Comparison of ENCODE assay signal across 23 cellular contexts in the genomic region with DNA sequence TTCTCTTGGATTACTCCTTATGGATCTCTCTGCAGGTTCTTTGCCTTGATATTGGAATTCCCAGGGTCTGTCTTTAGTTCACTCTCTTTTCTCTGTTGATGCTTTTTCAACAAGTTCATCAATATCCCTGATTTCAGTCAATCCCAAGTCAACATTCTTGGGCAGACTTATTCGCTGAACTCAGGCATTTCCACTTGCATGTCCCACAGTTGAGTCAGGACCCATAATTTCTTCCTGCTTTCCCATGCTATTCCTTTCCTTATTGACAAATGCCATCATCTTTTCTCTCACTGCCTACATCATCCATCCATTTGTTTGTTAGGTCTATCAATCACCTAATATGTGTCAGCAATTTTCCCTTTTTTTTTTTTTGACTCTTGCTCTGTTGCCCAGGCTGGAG. TPM values are rescaled to one million over a fixed set of nuclear protein-coding genes. Genes with fewer than 3 reads are reported as not detected.
DNase-seq lines count a peak whose midpoint lies in the region; ATAC-seq, FAIRE-seq and TF ChIP-seq lines count a peak whose summit lies in the region.
"Had no signal": no experiment of that assay in that cellular context is flagged by ENCODE, and none has a peak within 500 bp of the region (broad histone marks: within the 10 kb centered on the region; RNA-seq: fewer than 3 reads in every experiment).

No MANE protein-coding gene starts in this region.

- no peak overlapping the region for H3K27ac ChIP-seq in A549

- H3K4me1 ChIP-seq in A549, result peaks cover 33% of the 10 kb centered on the region
- H3K4me1 ChIP-seq: BE2C had no signal

- peaks cover 24% of the 10 kb centered on the region for H3K36me3 Mint-ChIP-seq in dendritic cell treated with granulocyte-macrophage colony-stimulating factor and Interleukin-4, amounts not matched to agents 40 ng/mL and 50 ng/mL, for 4 days (ENCODE audit: low read depth)
- H3K36me3 Mint-ChIP-seq in osteocyte (ENCODE audit: unreplicated experiment), result peaks cover 9% of the 10 kb centered on the region

- intact Hi-C loops in dendritic cell treated with granulocyte-macrophage colony-stimulating factor and Interleukin-4, amounts not matched to agents 40 ng/mL and 50 ng/mL, for 4 days (cut with micrococcal nuclease), result no loop called here

- H3K4me2 ChIP-seq in A549, result no peak overlapping the region

- POLR2A ChIA-PET in A549 (lab: Yijun Ruan, JAX), result no interaction called here

- DNase-seq in A549 (ENCODE audit: low read depth in 1 of 2, low spot score in 1 of 2) (no peak), GM03348 (ENCODE audit: low spot score) (peak; percentile 9), osteocyte (ENCODE audit: extremely low spot score, unreplicated experiment) (no peak), T-helper 9 cell (no peak), GM19239 (ENCODE audit: insufficient read length, low spot score) (no peak)
- DNase-seq: 8988T; BE2C; C1 segment of cervical spinal cord; CD4-positive, CD25-positive, alpha-beta regulatory T cell; CD8-positive, alpha-beta memory T cell; COR-L47; DMS 273 treated with DMSO at 0.1 percent for 48 hours; DMS53; DND-41; GOT3; H7; KBM-7 had no signal

- no peak for FAIRE-seq in A549 (lab: Jason Lieb, UNC)
- FAIRE-seq in GM19239 (lab: Jason Lieb, UNC), result no peak
- FAIRE-seq: G401.6, GM12892, GM18507 had no signal

- no peaks in the 10 kb centered on the region for H3K9me3 ChIP-seq in A549
- H3K9me3 ChIP-seq: BE2C had no signal

- no peak for TF ChIP-seq RAD21 in A549 (conservative IDR thresholded peaks at IDR 0.05 in 1 of 2, IDR thresholded peaks at IDR 0.05 in 1 of 2)

- H3K27me3 Mint-ChIP-seq in dendritic cell treated with granulocyte-macrophage colony-stimulating factor and Interleukin-4, amounts not matched to agents 40 ng/mL and 50 ng/mL, for 4 days, result no peaks in the 10 kb centered on the region
- H3K27me3 Mint-ChIP-seq in osteocyte (ENCODE audit: unreplicated experiment), result no peaks in the 10 kb centered on the region
- H3K27me3 Mint-ChIP-seq: CD4-positive, CD25-positive, alpha-beta regulatory T cell; CD8-positive, alpha-beta memory T cell had no signal

- H3K27ac Mint-ChIP-seq in dendritic cell treated with granulocyte-macrophage colony-stimulating factor and Interleukin-4, amounts not matched to agents 40 ng/mL and 50 ng/mL, for 4 days, result peak overlapping the region; percentile 66
- H3K27ac Mint-ChIP-seq in osteocyte (ENCODE audit: unreplicated experiment), result peak overlapping the region; percentile 43

- TF ChIP-seq EP300 in A549 (IDR thresholded peaks at IDR 0.05), result no peak

- ATAC-seq in A549 (no peak), GM21390 (IDR thresholded peaks at IDR 0.05; ENCODE audit: unreplicated experiment) (no peak)
- ATAC-seq: HCT116 had no signal

- H3K4me3 Mint-ChIP-seq in dendritic cell treated with granulocyte-macrophage colony-stimulating factor and Interleukin-4, amounts not matched to agents 40 ng/mL and 50 ng/mL, for 4 days, result no peak overlapping the region
- H3K4me3 Mint-ChIP-seq in osteocyte (ENCODE audit: unreplicated experiment), result no peak overlapping the region
- H3K4me3 Mint-ChIP-seq: CD4-positive, CD25-positive, alpha-beta regulatory T cell; CD8-positive, alpha-beta memory T cell had no signal

- no peak overlapping the region for H3K4me3 ChIP-seq in A549

- CTCF ChIA-PET in A549 (lab: Yijun Ruan, JAX), result interaction anchor here (0.6 to 1.1 kb wide), 2 partner anchors 11 to 12 kb away, joined by 3 read pairs; no protein-coding TSS in a partner anchor

- no peak for TF ChIP-seq CTCF in A549 (IDR thresholded peaks at IDR 0.05)
- no peak for TF ChIP-seq CTCF in osteocyte (IDR thresholded peaks at IDR 0.05)

- H3K9me3 Mint-ChIP-seq in dendritic cell treated with granulocyte-macrophage colony-stimulating factor and Interleukin-4, amounts not matched to agents 40 ng/mL and 50 ng/mL, for 4 days, result no peaks in the 10 kb centered on the region
- H3K9me3 Mint-ChIP-seq in osteocyte (ENCODE audit: unreplicated experiment), result no peaks in the 10 kb centered on the region

- no peak for TF ChIP-seq POLR2A in A549 (IDR thresholded peaks at IDR 0.05; ENCODE audit: low read length)

- 93% methylated on average over 1 of the region's 1 CpG for whole genome bisulfite sequencing in A549 (ENCODE audit: missing lambda C conversion rate)

- H3K4me1 Mint-ChIP-seq in dendritic cell treated with granulocyte-macrophage colony-stimulating factor and Interleukin-4, amounts not matched to agents 40 ng/mL and 50 ng/mL, for 4 days (ENCODE audit: low read depth), result peaks cover 49% of the 10 kb centered on the region
- H3K4me1 Mint-ChIP-seq in osteocyte (ENCODE audit: unreplicated experiment), result peaks cover 26% of the 10 kb centered on the region

TF ChIP-seq in A549, 52 proteins besides CTCF, POLR2A, EP300 and RAD21:
- TF ChIP-seq, protein P1, sequence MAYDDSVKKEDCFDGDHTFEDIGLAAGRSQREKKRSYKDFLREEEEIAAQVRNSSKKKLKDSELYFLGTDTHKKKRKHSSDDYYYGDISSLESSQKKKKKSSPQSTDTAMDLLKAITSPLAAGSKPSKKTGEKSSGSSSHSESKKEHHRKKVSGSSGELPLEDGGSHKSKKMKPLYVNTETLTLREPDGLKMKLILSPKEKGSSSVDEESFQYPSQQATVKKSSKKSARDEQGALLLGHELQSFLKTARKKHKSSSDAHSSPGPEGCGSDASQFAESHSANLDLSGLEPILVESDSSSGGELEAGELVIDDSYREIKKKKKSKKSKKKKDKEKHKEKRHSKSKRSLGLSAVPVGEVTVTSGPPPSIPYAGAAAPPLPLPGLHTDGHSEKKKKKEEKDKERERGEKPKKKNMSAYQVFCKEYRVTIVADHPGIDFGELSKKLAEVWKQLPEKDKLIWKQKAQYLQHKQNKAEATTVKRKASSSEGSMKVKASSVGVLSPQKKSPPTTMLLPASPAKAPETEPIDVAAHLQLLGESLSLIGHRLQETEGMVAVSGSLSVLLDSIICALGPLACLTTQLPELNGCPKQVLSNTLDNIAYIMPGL (CRISPR knock-in tag; IDR thresholded peaks at IDR 0.05; ENCODE audit: borderline replicate concordance), result no peak
- TF ChIP-seq MAFK (IDR thresholded peaks at IDR 0.05; ENCODE audit: partially characterized antibody) (peak; percentile 3), FOXS1 (CRISPR knock-in tag; IDR thresholded peaks at IDR 0.05) (no peak), GATA3 (IDR thresholded peaks at IDR 0.05; ENCODE audit: borderline replicate concordance) (no peak)
TF ChIP-seq in A549: peak in this region for 1.

RNA-seq across cellular contexts. Expression of a gene that starts 11.6 kb away (rescaled TPM):
- polyA plus RNA-seq in A549 (2011; rRNA removed), result 39.6 and 41.9 TPM in 2 replicates
- 7.9 and 8.6 TPM in 2 replicates for polyA plus RNA-seq in A549 (2012; cell fraction: cytosol; rRNA removed)
- 5.6 and 8.6 TPM in 2 replicates for polyA plus RNA-seq in A549 (2012; cell fraction: nucleus; rRNA removed)
- 26.6 to 28.3 TPM (median 27.8 TPM) in 3 replicates for polyA plus RNA-seq in A549 (2017; fragmentation: RNase III; extraction: RNeasy Plus Mini Kit Qiagen cat#74134 plus additional on column Dnase treatment)
- polyA minus RNA-seq in A549 (2011; rRNA and poly(A)+ RNA removed), result 76.4 and 79.8 TPM in 2 replicates
- total RNA-seq in osteocyte, result 21.4 and 21.8 TPM in 2 replicates
